Comparison of ENCODE assay signal across 8 cellular contexts in genomic region chr12:96720363-96720705, GRCh38.
DNase-seq lines count a peak whose midpoint lies in the region; ATAC-seq and TF ChIP-seq lines count a peak whose summit lies in the region.

No MANE protein-coding gene starts in this region.

- TF ChIP-seq CTCF in HFFc6 (IDR thresholded peaks at IDR 0.05) = no peak

- DNase-seq in activated CD8-positive, alpha-beta memory T cell treated with anti-CD3 and anti-CD28 coated beads, Interleukin-2, amount 10 ng/mL, durations not matched to agents 7 days and 5 days = peak; percentile 50
- no peak for DNase-seq in activated CD8-positive, alpha-beta memory T cell treated with anti-CD3 and anti-CD28 coated beads, Interleukin-2, amount 50 U/mL, for 48 hours
- DNase-seq in HFFc6 = no peak
- peak; percentile 12 for DNase-seq in NCI-H1105 (lab: John Stamatoyannopoulos, UW)
- DNase-seq in activated T-cell treated with anti-CD3 and anti-CD28 coated beads, Interleukin-2, amount 50 U/mL, for 4 hours = peak; percentile 5
- peak; percentile 22 for DNase-seq in left cardiac atrium
- DNase-seq in GM19240 (ENCODE audit: insufficient read length, low spot score) = no peak

- H3K9me3 Mint-ChIP-seq in activated CD8-positive, alpha-beta memory T cell treated with anti-CD3 and anti-CD28 coated beads, Interleukin-2, amount 10 ng/mL, durations not matched to agents 7 days and 5 days (ENCODE audit: low read depth) = no peaks in the 10 kb centered on the region
- H3K9me3 Mint-ChIP-seq in HFFc6 = no peaks in the 10 kb centered on the region
- H3K9me3 Mint-ChIP-seq in activated T-cell treated with anti-CD3 and anti-CD28 coated beads, Interleukin-2, amount 50 U/mL, for 4 hours = no peaks in the 10 kb centered on the region
- H3K9me3 Mint-ChIP-seq in stimulated activated naive CD8-positive, alpha-beta T cell treated with anti-CD3 and anti-CD28 coated beads, Interleukin-15, Interleukin-2, amounts not matched to agents 100 ng/mL and 50 ng/mL, for 24 hours = no peaks in the 10 kb centered on the region

- CTCF ChIA-PET in activated CD8-positive, alpha-beta memory T cell treated with anti-CD3 and anti-CD28 coated beads, Interleukin-2, amount 10 ng/mL, durations not matched to agents 7 days and 5 days (lab: Charles Lee) = interaction anchor here (1.7 kb wide), 2 partner anchors 11 to 1677 kb away, joined by 3 to 5 read pairs; no protein-coding TSS in a partner anchor

- peaks cover 3% of the 10 kb centered on the region for H3K36me3 Mint-ChIP-seq in activated CD8-positive, alpha-beta memory T cell treated with anti-CD3 and anti-CD28 coated beads, Interleukin-2, amount 10 ng/mL, durations not matched to agents 7 days and 5 days
- H3K36me3 Mint-ChIP-seq in HFFc6 (ENCODE audit: low read depth) = no peaks in the 10 kb centered on the region
- no peaks in the 10 kb centered on the region for H3K36me3 Mint-ChIP-seq in activated T-cell treated with anti-CD3 and anti-CD28 coated beads, Interleukin-2, amount 50 U/mL, for 4 hours (ENCODE audit: insufficient read depth)
- no peaks in the 10 kb centered on the region for H3K36me3 Mint-ChIP-seq in stimulated activated naive CD8-positive, alpha-beta T cell treated with anti-CD3 and anti-CD28 coated beads, Interleukin-15, Interleukin-2, amounts not matched to agents 100 ng/mL and 50 ng/mL, for 24 hours (ENCODE audit: low read depth)

- peak overlapping the region; percentile 88 for H3K4me3 Mint-ChIP-seq in activated CD8-positive, alpha-beta memory T cell treated with anti-CD3 and anti-CD28 coated beads, Interleukin-2, amount 10 ng/mL, durations not matched to agents 7 days and 5 days
- peak overlapping the region; percentile 87 for H3K4me3 Mint-ChIP-seq in HFFc6
- H3K4me3 Mint-ChIP-seq in activated T-cell treated with anti-CD3 and anti-CD28 coated beads, Interleukin-2, amount 50 U/mL, for 4 hours = peak overlapping the region; percentile 84
- peak overlapping the region; percentile 89 for H3K4me3 Mint-ChIP-seq in stimulated activated naive CD8-positive, alpha-beta T cell treated with anti-CD3 and anti-CD28 coated beads, Interleukin-15, Interleukin-2, amounts not matched to agents 100 ng/mL and 50 ng/mL, for 24 hours

- peak overlapping the region; percentile 97 for H3K27ac Mint-ChIP-seq in activated CD8-positive, alpha-beta memory T cell treated with anti-CD3 and anti-CD28 coated beads, Interleukin-2, amount 10 ng/mL, durations not matched to agents 7 days and 5 days
- peak overlapping the region; percentile 57; the same call in 1 of the 2 replicates for H3K27ac Mint-ChIP-seq in HFFc6
- peak overlapping the region; percentile 90 for H3K27ac Mint-ChIP-seq in stimulated activated naive CD8-positive, alpha-beta T cell treated with anti-CD3 and anti-CD28 coated beads, Interleukin-15, Interleukin-2, amounts not matched to agents 100 ng/mL and 50 ng/mL, for 24 hours

- peaks cover 19% of the 10 kb centered on the region for H3K4me1 Mint-ChIP-seq in activated CD8-positive, alpha-beta memory T cell treated with anti-CD3 and anti-CD28 coated beads, Interleukin-2, amount 10 ng/mL, durations not matched to agents 7 days and 5 days
- no peaks in the 10 kb centered on the region; the same call in 1 of the 2 replicates for H3K4me1 Mint-ChIP-seq in HFFc6 (ENCODE audit: low read depth)
- peaks cover 11% of the 10 kb centered on the region for H3K4me1 Mint-ChIP-seq in activated T-cell treated with anti-CD3 and anti-CD28 coated beads, Interleukin-2, amount 50 U/mL, for 4 hours (ENCODE audit: low read depth)
- H3K4me1 Mint-ChIP-seq in stimulated activated naive CD8-positive, alpha-beta T cell treated with anti-CD3 and anti-CD28 coated beads, Interleukin-15, Interleukin-2, amounts not matched to agents 100 ng/mL and 50 ng/mL, for 24 hours (ENCODE audit: low read depth) = peaks cover 8% of the 10 kb centered on the region

- no peaks in the 10 kb centered on the region for H3K27me3 Mint-ChIP-seq in activated CD8-positive, alpha-beta memory T cell treated with anti-CD3 and anti-CD28 coated beads, Interleukin-2, amount 10 ng/mL, durations not matched to agents 7 days and 5 days
- no peaks in the 10 kb centered on the region; the same call in 1 of the 2 replicates for H3K27me3 Mint-ChIP-seq in HFFc6 (ENCODE audit: insufficient read depth)
- no peaks in the 10 kb centered on the region for H3K27me3 Mint-ChIP-seq in activated T-cell treated with anti-CD3 and anti-CD28 coated beads, Interleukin-2, amount 50 U/mL, for 4 hours (ENCODE audit: low read depth)
- no peaks in the 10 kb centered on the region for H3K27me3 Mint-ChIP-seq in stimulated activated naive CD8-positive, alpha-beta T cell treated with anti-CD3 and anti-CD28 coated beads, Interleukin-15, Interleukin-2, amounts not matched to agents 100 ng/mL and 50 ng/mL, for 24 hours

- peak; percentile 69 for ATAC-seq in activated CD8-positive, alpha-beta memory T cell treated with anti-CD3 and anti-CD28 coated beads, Interleukin-2, amount 10 ng/mL, durations not matched to agents 7 days and 5 days
- peak; percentile 53 to 54 for ATAC-seq in activated T-cell treated with anti-CD3 and anti-CD28 coated beads, Interleukin-2, amount 50 U/mL, for 4 hours
- peak in 1 of 2 donors; percentile 27 for ATAC-seq in left cardiac atrium

- intact Hi-C loops in left cardiac atrium (cut with DNase I) = no loop called here

Comparison
In these comparisons a context has a peak if more than half of its experiments do, and no peak if none do; other contexts are left out.
1. DNase-seq: peak in activated CD8-positive, alpha-beta memory T cell treated with anti-CD3 and anti-CD28 coated beads, Interleukin-2, amount 10 ng/mL, durations not matched to agents 7 days and 5 days (single experiment), NCI-H1105 (single experiment), activated T-cell treated with anti-CD3 and anti-CD28 coated beads, Interleukin-2, amount 50 U/mL, for 4 hours (single experiment) and left cardiac atrium (single experiment); none in activated CD8-positive, alpha-beta memory T cell treated with anti-CD3 and anti-CD28 coated beads, Interleukin-2, amount 50 U/mL, for 48 hours (single experiment), HFFc6 (single experiment) and GM19240 (single experiment).
2. Peak in every context shown above with its lines, with median percentiles within 50 percentile points of each other: H3K27ac Mint-ChIP-seq and H3K4me3 Mint-ChIP-seq.